8 cellular contexts compared by ENCODE assay signal in genomic region chr12:11885261-11886038, GRCh38.
DNase-seq lines count a peak whose midpoint lies in the region; TF ChIP-seq lines count a peak whose summit lies in the region.

No MANE protein-coding gene starts in this region.

- TF ChIP-seq CTCF in GM10266 (IDR thresholded peaks at IDR 0.05; ENCODE audit: control insufficient read depth, insufficient read depth, low read depth, missing control alignments): no peak

- DNase-seq in CD1c-positive myeloid dendritic cell (ENCODE audit: extremely low spot score) (peak; percentile 82), NCI-H2029 treated with DMSO at 0.1 percent for 48 hours (lab: John Stamatoyannopoulos, UW) (peak; percentile 88), dermis microvascular lymphatic vessel endothelial cell (ENCODE audit: low read depth in 2 of 2) (peak; percentile 60 to 96), mucosa of gallbladder (ENCODE audit: low spot score) (peak; percentile 56), pons (ENCODE audit: low spot score) (no peak), GM19240 (ENCODE audit: insufficient read length, low spot score) (no peak), GM10266 (ENCODE audit: extremely low spot score) (no peak), middle frontal gyrus (ENCODE audit: extremely low spot score, low spot score) (no peak)

Comparison
In these comparisons a context has a peak if more than half of its experiments do, and no peak if none do; other contexts are left out.
1. DNase-seq: peak in CD1c-positive myeloid dendritic cell (single experiment), NCI-H2029 treated with DMSO at 0.1 percent for 48 hours (single experiment), dermis microvascular lymphatic vessel endothelial cell (2 of 2) and mucosa of gallbladder (single experiment); none in pons (single experiment), GM19240 (single experiment), GM10266 (single experiment) and middle frontal gyrus (single experiment).